In genomic region chr9:35605336-35606137, GRCh38 we compare ENCODE assay signal across 8 cellular contexts. TPM values are rescaled to one million over a fixed set of nuclear protein-coding genes. Genes with fewer than 3 reads are reported as not detected.
DNase-seq lines count a peak whose midpoint lies in the region; ATAC-seq and TF ChIP-seq lines count a peak whose summit lies in the region.

No MANE protein-coding gene starts in this region.

- peaks cover 23% of the 10 kb centered on the region for H3K4me1 Mint-ChIP-seq in activated CD4-positive, alpha-beta T cell treated with anti-CD3 and anti-CD28 coated beads for 36 hours
- peaks cover 45% of the 10 kb centered on the region for H3K4me1 Mint-ChIP-seq in brain

- POLR2A ChIA-PET in activated CD4-positive, alpha-beta T cell treated with anti-CD3 and anti-CD28 coated beads for 36 hours (lab: Charles Lee) = interaction anchor here (0.6 to 0.8 kb wide), 2 partner anchors 333 to 531 kb away, joined by 4 to 7 read pairs; partner anchors contain the start of gene GLIPR2

- intact Hi-C loops in activated CD4-positive, alpha-beta T cell treated with anti-CD3 and anti-CD28 coated beads for 36 hours (cut with DNase I, micrococcal nuclease) = loop anchor here in 1 of 2 experiments (1.0 to 10.0 kb wide), 3 partner anchors 151 to 941 kb away; partner anchors contain the start of gene CCL27

- DNase-seq in activated CD4-positive, alpha-beta T cell treated with anti-CD3 and anti-CD28 coated beads for 36 hours = peak; percentile 63
- DNase-seq in activated CD4-positive, alpha-beta T cell treated with anti-CD3 and anti-CD28 coated beads for 1 hour = no peak
- DNase-seq in OCI-M1 (lab: John Stamatoyannopoulos, UW) = peak; percentile 54
- DNase-seq in islet precursor cell = peak; percentile 57
- peak; percentile 38 for DNase-seq in stimulated activated CD4-positive, alpha-beta T cell treated with anti-CD3 and anti-CD28 coated beads, Interleukin-4, amount 100 ng/mL, for 24 hours
- no peak for DNase-seq in inferior parietal cortex (ENCODE audit: extremely low spot score)

- CTCF ChIA-PET in activated CD4-positive, alpha-beta T cell treated with anti-CD3 and anti-CD28 coated beads for 36 hours (lab: Charles Lee) = interaction anchor here (0.6 to 2.2 kb wide), 9 partner anchors 11 to 634 kb away, joined by 3 to 15 read pairs (median 4); partner anchors contain the start of genes CCDC107 and RMRP

- peak overlapping the region; percentile 20 for H3K27ac Mint-ChIP-seq in activated CD4-positive, alpha-beta T cell treated with anti-CD3 and anti-CD28 coated beads for 36 hours
- H3K27ac Mint-ChIP-seq in brain = peak overlapping the region in 4 of 5 experiments; percentile 54 to 93 (median 85)

- peaks cover 2% of the 10 kb centered on the region for H3K36me3 Mint-ChIP-seq in activated CD4-positive, alpha-beta T cell treated with anti-CD3 and anti-CD28 coated beads for 36 hours (ENCODE audit: low read depth)
- H3K36me3 Mint-ChIP-seq in brain = peaks cover 23% of the 10 kb centered on the region

- TF ChIP-seq CTCF in brain (conservative IDR thresholded peaks at IDR 0.05) = no peak

- no peaks in the 10 kb centered on the region for H3K27me3 Mint-ChIP-seq in activated CD4-positive, alpha-beta T cell treated with anti-CD3 and anti-CD28 coated beads for 36 hours
- peaks cover 2% of the 10 kb centered on the region for H3K27me3 Mint-ChIP-seq in brain

- no peaks in the 10 kb centered on the region for H3K9me3 Mint-ChIP-seq in activated CD4-positive, alpha-beta T cell treated with anti-CD3 and anti-CD28 coated beads for 36 hours (ENCODE audit: low read depth)
- peaks cover 0 to 2% (median 0%) of the 10 kb centered on the region in 5 experiments for H3K9me3 Mint-ChIP-seq in brain

- no peak for ATAC-seq in activated CD4-positive, alpha-beta T cell treated with anti-CD3 and anti-CD28 coated beads for 36 hours
- peak; percentile 17 for ATAC-seq in HG02763 (IDR thresholded peaks at IDR 0.05; ENCODE audit: unreplicated experiment)

- peak overlapping the region; percentile 76 for H3K4me3 Mint-ChIP-seq in activated CD4-positive, alpha-beta T cell treated with anti-CD3 and anti-CD28 coated beads for 36 hours
- H3K4me3 Mint-ChIP-seq in brain = peak overlapping the region; percentile 88 to 92 (median 90)

RNA-seq across cellular contexts. Expression of gene TESK1, which starts 0.5 kb away (rescaled TPM):
- total RNA-seq in activated CD4-positive, alpha-beta T cell treated with anti-CD3 and anti-CD28 coated beads for 36 hours = 10 to 100 TPM; 23.3 to 27.7 TPM
- polyA plus RNA-seq in brain (ENCODE audit: insufficient read depth, low read depth, low replicate concordance) = 61.3 TPM

RNA-seq across cellular contexts. Expression of gene CD72, which starts 12.7 kb away (rescaled TPM):
- 1 to 10 TPM; 6.5 to 8.7 TPM for total RNA-seq in activated CD4-positive, alpha-beta T cell treated with anti-CD3 and anti-CD28 coated beads for 36 hours
- polyA plus RNA-seq in brain (ENCODE audit: insufficient read depth, low read depth, low replicate concordance) = 2.0 TPM

RNA-seq across cellular contexts. Expression of gene SIT1, which starts 45.2 kb away (rescaled TPM):
- total RNA-seq in activated CD4-positive, alpha-beta T cell treated with anti-CD3 and anti-CD28 coated beads for 36 hours = 10 to 100 TPM; 76.5 to 80.9 TPM
- polyA plus RNA-seq in brain (ENCODE audit: insufficient read depth, low read depth, low replicate concordance) = 2.0 TPM

RNA-seq across cellular contexts. Expression of gene RMRP, which starts 52.3 kb away (rescaled TPM):
- total RNA-seq in activated CD4-positive, alpha-beta T cell treated with anti-CD3 and anti-CD28 coated beads for 36 hours = over 10,000 TPM in 1 of 2 experiments, 100 to 1,000 TPM in 1; 894 to 11,462 TPM
- not detected for polyA plus RNA-seq in brain (ENCODE audit: insufficient read depth, low read depth, low replicate concordance)

RNA-seq across cellular contexts. Expression of gene CCDC107, which starts 52.6 kb away (rescaled TPM):
- total RNA-seq in activated CD4-positive, alpha-beta T cell treated with anti-CD3 and anti-CD28 coated beads for 36 hours = 10 to 100 TPM in 1 of 2 experiments, 1 to 10 TPM in 1; 7.9 to 10.4 TPM
- polyA plus RNA-seq in brain (ENCODE audit: insufficient read depth, low read depth, low replicate concordance) = 45.7 TPM

Comparison
In these comparisons a context has a peak if more than half of its experiments do, and no peak if none do; other contexts are left out.
1. DNase-seq: peak in activated CD4-positive, alpha-beta T cell treated with anti-CD3 and anti-CD28 coated beads for 36 hours (single experiment), OCI-M1 (single experiment), islet precursor cell (single experiment) and stimulated activated CD4-positive, alpha-beta T cell treated with anti-CD3 and anti-CD28 coated beads, Interleukin-4, amount 100 ng/mL, for 24 hours (single experiment); none in activated CD4-positive, alpha-beta T cell treated with anti-CD3 and anti-CD28 coated beads for 1 hour (single experiment) and inferior parietal cortex (single experiment).